11 cellular contexts compared by ENCODE assay signal in the genomic region with DNA sequence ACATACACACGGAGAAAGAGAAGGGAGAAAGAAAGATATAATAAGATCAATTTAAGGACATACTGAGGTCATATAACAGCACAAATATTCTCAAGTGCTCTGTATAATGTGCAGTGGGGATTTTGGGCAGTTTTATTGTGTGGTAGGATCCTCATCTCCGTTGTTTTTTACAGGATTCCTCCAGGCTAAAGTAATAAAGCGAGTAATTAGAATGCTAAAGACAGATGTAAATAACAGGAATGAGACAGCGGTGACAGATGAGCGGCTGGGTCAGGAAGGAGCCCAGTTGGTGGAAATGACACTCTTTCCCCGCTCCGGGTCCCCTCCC. TPM values are rescaled to one million over a fixed set of nuclear protein-coding genes. Genes with fewer than 3 reads are reported as not detected.
DNase-seq lines count a peak whose midpoint lies in the region; ATAC-seq, FAIRE-seq and TF ChIP-seq lines count a peak whose summit lies in the region.
"Had no signal": no experiment of that assay in that cellular context is flagged by ENCODE, and none has a peak within 500 bp of the region (broad histone marks: within the 10 kb centered on the region; RNA-seq: fewer than 3 reads in every experiment).

No MANE protein-coding gene starts in this region.

- DNase-seq in HepG2 (ENCODE audit: low spot score) (no peak), coronary artery (ENCODE audit: low spot score) (no peak), aorta (no peak), posterior cingulate gyrus (no peak)
- DNase-seq in naive thymus-derived CD8-positive, alpha-beta T cell: no peak
- DNase-seq: activated B cell treated with CpG ODN at 0.5 μM for 24 hours, DMS 273 treated with DMSO at 0.1 percent for 48 hours had no signal

- POLR2A ChIA-PET in HepG2 (lab: Yijun Ruan, JAX): no interaction called here
- POLR2A ChIA-PET in naive thymus-derived CD8-positive, alpha-beta T cell (lab: Charles Lee): no interaction called here

- H3K27me3 Mint-ChIP-seq in naive thymus-derived CD8-positive, alpha-beta T cell: peaks cover 60 to 93% (median 71%) of the 10 kb centered on the region in 5 donors

- H3K4me2 ChIP-seq in HepG2 (ENCODE audit: low read depth, low read length): no peak overlapping the region

- peaks cover 4 to 16% (median 14%) of the 10 kb centered on the region in 4 donors for H3K4me1 Mint-ChIP-seq in naive thymus-derived CD8-positive, alpha-beta T cell

- H3K9me3 ChIP-seq in liver (ENCODE audit: control insufficient read depth in 4 of 4, low read length in 3 of 4): peaks cover 0 to 3% (median 0%) of the 10 kb centered on the region in 4 donors
- no peaks in the 10 kb centered on the region for H3K9me3 ChIP-seq in HepG2 (ENCODE audit: low read length)
- no peaks in the 10 kb centered on the region for H3K9me3 ChIP-seq in aorta (ENCODE audit: control insufficient read depth, low read length)

- peaks cover 2 to 12% (median 8%) of the 10 kb centered on the region in 4 donors for H3K4me1 ChIP-seq in liver (ENCODE audit: control insufficient read depth in 4 of 4, insufficient read depth in 4 of 4, low read length in 3 of 4)
- H3K4me1 ChIP-seq in HepG2 (ENCODE audit: insufficient read depth, low read length): no peaks in the 10 kb centered on the region
- H3K4me1 ChIP-seq in aorta (ENCODE audit: control insufficient read depth in 1 of 2, insufficient read depth in 2 of 2, low read length in 2 of 2): no peaks in the 10 kb centered on the region

- peak overlapping the region in 1 of 10 donors; percentile 35 for H3K27ac Mint-ChIP-seq in naive thymus-derived CD8-positive, alpha-beta T cell
- H3K27ac Mint-ChIP-seq: activated B cell treated with CpG ODN at 0.5 μM for 24 hours had no signal

- no peak for TF ChIP-seq CTCF in liver (IDR thresholded peaks at IDR 0.05; ENCODE audit: low read depth, low read length, missing input control)
- TF ChIP-seq CTCF in HepG2 (CRISPR knock-in tag; IDR thresholded peaks at IDR 0.05): no peak
- no peak for TF ChIP-seq CTCF in coronary artery (IDR thresholded peaks at IDR 0.05)

- ATAC-seq in HepG2 (no peak), aorta (ENCODE audit: low FRiP score) (no peak), GM19328 (IDR thresholded peaks at IDR 0.05; ENCODE audit: unreplicated experiment) (no peak), HG02870 (IDR thresholded peaks at IDR 0.05; ENCODE audit: unreplicated experiment) (no peak)
- ATAC-seq in naive thymus-derived CD8-positive, alpha-beta T cell: no peak

- H3K36me3 ChIP-seq in liver (ENCODE audit: control insufficient read depth in 4 of 4, insufficient read depth in 3 of 4, low read depth in 1 of 4, low read length in 3 of 4): no peaks in the 10 kb centered on the region
- H3K36me3 ChIP-seq in HepG2 (replicated peaks in 1 of 2; ENCODE audit: control insufficient read depth in 1 of 2, insufficient read depth in 2 of 2, low read length in 2 of 2): no peaks in the 10 kb centered on the region
- H3K36me3 ChIP-seq in aorta (ENCODE audit: control insufficient read depth in 1 of 2, insufficient read depth in 2 of 2, low read length in 1 of 2): no peaks in the 10 kb centered on the region

- peaks cover 0 to 5% (median 0%) of the 10 kb centered on the region in 9 donors for H3K9me3 Mint-ChIP-seq in naive thymus-derived CD8-positive, alpha-beta T cell
- H3K9me3 Mint-ChIP-seq: activated B cell treated with CpG ODN at 0.5 μM for 24 hours had no signal

- TF ChIP-seq POLR2A in HepG2 (IDR thresholded peaks at IDR 0.05; ENCODE audit: insufficient read depth in 1 of 2, low read depth in 2 of 2, low read length in 2 of 2): no peak

- BruUV-seq in HepG2 (replicated peaks; lab: Mats Ljungman, UMichigan): no TSS peak

- no peaks in the 10 kb centered on the region for H4K20me1 ChIP-seq in HepG2 (ENCODE audit: insufficient read depth, low read length)

- peak overlapping the region; percentile 62 to 87 (median 79) for H3K4me3 Mint-ChIP-seq in naive thymus-derived CD8-positive, alpha-beta T cell
- H3K4me3 Mint-ChIP-seq: activated B cell treated with CpG ODN at 0.5 μM for 24 hours had no signal

- H3K36me3 Mint-ChIP-seq in naive thymus-derived CD8-positive, alpha-beta T cell: peaks cover 0 to 11% (median 0%) of the 10 kb centered on the region in 3 donors

- H3K9ac ChIP-seq in liver (ENCODE audit: low read depth in 1 of 2, low read length in 2 of 2) (no peak overlapping the region), HepG2 (ENCODE audit: insufficient read depth, low read depth, low read length) (no peak overlapping the region)

- FAIRE-seq in HepG2 (lab: Jason Lieb, UNC): no peak

- intact Hi-C loops in HepG2 (cut with micrococcal nuclease; ENCODE audit: unreplicated experiment): no loop called here
- intact Hi-C loops in aorta (cut with DNase I): no loop called here
- intact Hi-C loops in posterior cingulate gyrus (cut with DNase I): no loop called here

- H3K79me2 ChIP-seq in HepG2 (ENCODE audit: insufficient read depth, low read length): no peaks in the 10 kb centered on the region

- no peak overlapping the region for H2AFZ ChIP-seq in HepG2 (ENCODE audit: low read length)

- TF ChIP-seq EP300 in HepG2 (IDR thresholded peaks at IDR 0.05; ENCODE audit: low read depth in 2 of 2, low read length in 2 of 2): no peak
- no peak for TF ChIP-seq EP300 in HepG2 (CRISPR knock-in tag; IDR thresholded peaks at IDR 0.05; ENCODE audit: borderline replicate concordance)

- WGBS in liver: 5% methylated on average over 7 of the region's 7 CpGs
- 39% methylated on average over 7 of the region's 7 CpGs for WGBS in HepG2 (ENCODE audit: low lambda C conversion rate)
- WGBS in aorta, 2 donors: 2% methylated on average over 7 of the region's 7 CpGs

- in situ Hi-C loops in HepG2 (cut with HindIII; ENCODE audit: extremely low pct_ligation_motif_present, low pct_unique_long_range_greater_than_20kb): no loop called here

- H3K27ac ChIP-seq in liver (ENCODE audit: low read depth in 1 of 2, low read length in 2 of 2) (no peak overlapping the region), HepG2 (ENCODE audit: extremely low read length, insufficient read depth, low read length) (no peak overlapping the region), coronary artery (no peak overlapping the region), aorta (ENCODE audit: low read depth in 1 of 2, low read length in 2 of 2) (no peak overlapping the region)

- no peak for TF ChIP-seq RAD21 in liver (IDR thresholded peaks at IDR 0.05)
- no peak for TF ChIP-seq RAD21 in HepG2 (CRISPR knock-in tag; IDR thresholded peaks at IDR 0.05)

- H3K4me3 ChIP-seq in liver (ENCODE audit: low read depth in 1 of 3, low read length in 3 of 3) (peak overlapping the region in 2 of 3 donors; percentile 2 to 49), HepG2 (replicated peaks in 1 of 3; ENCODE audit: insufficient read depth in 1 of 3, low read depth in 2 of 3, low read length in 3 of 3) (no peak overlapping the region), coronary artery (peak overlapping the region; percentile 71), aorta (ENCODE audit: low read length in 2 of 2) (peak overlapping the region; percentile 3 to 28)

- CTCF ChIA-PET in HepG2 (lab: Yijun Ruan, JAX; ENCODE audit: low intra/inter-chr PET ratio, low total read pairs): no interaction called here

- peaks cover 3 to 15% (median 5%) of the 10 kb centered on the region in 4 donors for H3K27me3 ChIP-seq in liver (ENCODE audit: control insufficient read depth in 4 of 4, insufficient read depth in 4 of 4, low read length in 3 of 4)
- H3K27me3 ChIP-seq in HepG2 (ENCODE audit: control insufficient read depth in 1 of 2, insufficient read depth in 2 of 2, low read length in 2 of 2): no peaks in the 10 kb centered on the region; a peak in 1 of 5 replicates
- H3K27me3 ChIP-seq in aorta (ENCODE audit: control insufficient read depth in 1 of 2, insufficient read depth in 2 of 2, low read length in 1 of 2): peaks cover 0 to 3% of the 10 kb centered on the region in 2 donors

TF ChIP-seq in liver, 16 proteins besides CTCF, POLR2A, EP300 and RAD21:
- TF ChIP-seq ATF3 (IDR thresholded peaks at IDR 0.05) (no peak), FOXA2 (IDR thresholded peaks at IDR 0.05) (no peak), NR2F2 (IDR thresholded peaks at IDR 0.05) (no peak)

TF ChIP-seq in HepG2, 621 proteins besides CTCF, POLR2A, EP300 and RAD21:
- TF ChIP-seq ZNF180 (CRISPR knock-in tag; IDR thresholded peaks at IDR 0.05; ENCODE audit: borderline replicate concordance, low read depth): no peak
- no peak for TF ChIP-seq POLR2AphosphoS2 (IDR thresholded peaks at IDR 0.05; ENCODE audit: low read depth, low read length)

RNA-seq across cellular contexts. Expression of gene POU4F2, which starts 15.9 kb away (rescaled TPM):
- total RNA-seq in liver (not detected), HepG2 (2016; rRNA removed; fragmentation: Illumina TruSeq; extraction: Trizol) (not detected in 2 replicates), aorta (not detected)
- polyA plus RNA-seq in liver (not detected), HepG2 (2011; rRNA removed) (not detected in 2 replicates), aorta (not detected)
- not detected in 2 replicates for total RNA-seq in HepG2 (2016; cell fraction: cytosol; rRNA removed; fragmentation: Illumina TruSeq; extraction: Trizol; ENCODE audit: low read depth)
- total RNA-seq in HepG2 (2016; cell fraction: insoluble cytoplasmic fraction; rRNA removed; fragmentation: Illumina TruSeq; extraction: Trizol): not detected in 2 replicates
- total RNA-seq in HepG2 (2016; cell fraction: membrane; rRNA removed; fragmentation: Illumina TruSeq; extraction: Trizol): not detected in 2 replicates
- total RNA-seq in HepG2 (2016; cell fraction: nucleus; rRNA removed; fragmentation: Illumina TruSeq; extraction: Trizol): not detected in 2 replicates
- not detected in 2 replicates for polyA plus RNA-seq in HepG2 (2011; cell fraction: cytosol; rRNA removed)
- polyA plus RNA-seq in HepG2 (2011; cell fraction: nucleus; rRNA removed): not detected in 2 replicates
- polyA plus RNA-seq in HepG2 (2012): not detected in 2 replicates
- polyA plus RNA-seq in HepG2 (2016; cell fraction: cytosol; fragmentation: Illumina TruSeq; extraction: Trizol; ENCODE audit: low read depth): not detected in 2 replicates
- not detected in 2 replicates for polyA plus RNA-seq in HepG2 (2016; cell fraction: insoluble cytoplasmic fraction; fragmentation: Illumina TruSeq; extraction: Trizol; ENCODE audit: low read depth)
- polyA plus RNA-seq in HepG2 (2016; cell fraction: membrane; fragmentation: Illumina TruSeq; extraction: Trizol; ENCODE audit: low read depth): not detected in 2 replicates
- polyA plus RNA-seq in HepG2 (2016; cell fraction: nucleus; fragmentation: Illumina TruSeq; extraction: Trizol; ENCODE audit: insufficient read depth, low read depth): not detected in 2 replicates
- polyA minus RNA-seq in HepG2 (2011; rRNA and poly(A)+ RNA removed; ENCODE audit: low replicate concordance): not detected in 2 replicates
- not detected in 2 replicates for polyA minus RNA-seq in HepG2 (2011; cell fraction: cytosol; rRNA and poly(A)+ RNA removed)
- polyA minus RNA-seq in HepG2 (2011; cell fraction: nucleus; rRNA and poly(A)+ RNA removed): not detected in 2 replicates
- not detected for total RNA-seq in naive thymus-derived CD8-positive, alpha-beta T cell
- not detected for polyA plus RNA-seq in naive thymus-derived CD8-positive, alpha-beta T cell
- total RNA-seq: activated B cell treated with CpG ODN at 0.5 μM for 24 hours, glomerular endothelial cell had no signal

Comparison
In these comparisons a context has a peak if more than half of its experiments do, and no peak if none do; other contexts are left out.
1. H3K4me3 ChIP-seq: peak in liver (2 of 3), coronary artery (single experiment) and aorta (2 of 2); none in HepG2 (0 of 3).